Comparison of ENCODE assay signal across 20 cellular contexts in the genomic region with DNA sequence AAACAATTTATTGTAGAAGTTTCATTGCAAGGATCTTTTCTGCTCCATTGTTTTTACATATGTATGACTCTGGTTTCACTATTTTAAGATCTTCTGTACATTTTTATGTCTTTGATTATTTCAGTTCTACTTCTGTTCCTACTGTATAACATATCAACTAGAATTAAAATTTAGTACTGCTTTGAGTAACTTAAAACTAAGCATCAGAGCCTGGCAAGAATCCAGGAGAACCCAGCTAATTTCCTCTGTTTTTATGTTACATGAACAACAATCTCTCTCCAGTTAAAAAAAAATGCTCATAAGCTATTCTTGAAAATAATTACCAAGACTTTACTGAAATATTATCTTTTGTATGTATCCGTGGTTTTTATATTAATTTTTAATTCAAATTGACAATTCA.
DNase-seq lines count a peak whose midpoint lies in the region; ATAC-seq, FAIRE-seq and TF ChIP-seq lines count a peak whose summit lies in the region.
"Had no signal": no experiment of that assay in that cellular context is flagged by ENCODE, and none has a peak within 500 bp of the region (broad histone marks: within the 10 kb centered on the region; RNA-seq: fewer than 3 reads in every experiment).

No MANE protein-coding gene starts in this region.

- ATAC-seq in GM19351 (IDR thresholded peaks at IDR 0.05; ENCODE audit: unreplicated experiment): no peak
- ATAC-seq: CD8-positive, alpha-beta T cell; GM23338; HCT116 had no signal

- CTCF ChIA-PET in OCI-LY7 (lab: Charles Lee; ENCODE audit: unreplicated experiment): no interaction called here

- no peaks in the 10 kb centered on the region for H3K4me1 ChIP-seq in OCI-LY7 (ENCODE audit: insufficient read depth, low read length, poor library complexity, severe bottlenecking)
- H3K4me1 ChIP-seq: BLaER1, Caco-2 had no signal

- H3K4me2 ChIP-seq in OCI-LY7 (ENCODE audit: low read length): no peak overlapping the region
- H3K4me2 ChIP-seq: BLaER1, GM23338 had no signal

- intact Hi-C loops in OCI-LY7 (cut with micrococcal nuclease; ENCODE audit: unreplicated experiment): no loop called here

- H3K9me2 ChIP-seq in OCI-LY7 (ENCODE audit: insufficient read depth, low read length): no peaks in the 10 kb centered on the region

- H3K27ac ChIP-seq in OCI-LY7 (ENCODE audit: low read depth, low read length, poor library complexity, severe bottlenecking): no peak overlapping the region
- H3K27ac ChIP-seq: 22Rv1, BLaER1, C4-2B had no signal

- no peaks in the 10 kb centered on the region for H4K20me1 ChIP-seq in OCI-LY7 (ENCODE audit: insufficient read depth, low read length)
- H4K20me1 ChIP-seq: BLaER1 had no signal

- BruUV-seq in OCI-LY7 (replicated peaks; lab: Mats Ljungman, UMichigan): no TSS peak

- no peaks in the 10 kb centered on the region for H3K9me3 ChIP-seq in OCI-LY7 (ENCODE audit: low read length)
- H3K9me3 ChIP-seq: BLaER1, Caco-2 had no signal

- no peaks in the 10 kb centered on the region for H3K79me2 ChIP-seq in OCI-LY7 (ENCODE audit: insufficient read depth, low read depth, low read length)

- no peak for TF ChIP-seq CTCF in OCI-LY7 (conservative IDR thresholded peaks at IDR 0.05; ENCODE audit: low read length)

- no peaks in the 10 kb centered on the region for H3K36me3 ChIP-seq in OCI-LY7 (ENCODE audit: insufficient read depth, low read length)
- H3K36me3 ChIP-seq: BLaER1 had no signal

- FAIRE-seq in islet of Langerhans (lab: Jason Lieb, UNC): peak; percentile 53
- FAIRE-seq: A204.1, G401.6, GM12892 had no signal

- DNase-seq in NCI-H1105 treated with DMSO at 0.1 percent for 48 hours (lab: John Stamatoyannopoulos, UW): peak; percentile 5
- no peak for DNase-seq in NCI-H1105 (lab: John Stamatoyannopoulos, UW)
- peak; percentile 1 to 19 for DNase-seq in dermis microvascular lymphatic vessel endothelial cell (ENCODE audit: low read depth in 2 of 2)
- DNase-seq in OCI-LY7 (ENCODE audit: low spot score): no peak
- DNase-seq: Caco-2; CD4-positive, CD25-positive, alpha-beta regulatory T cell; CD8-positive, alpha-beta T cell; DMS153; DND-41; H9 had no signal

- POLR2A ChIA-PET in OCI-LY7 (lab: Charles Lee): no interaction called here

- no peak overlapping the region for H3K4me3 ChIP-seq in OCI-LY7 (ENCODE audit: low read depth, low read length, poor library complexity, severe bottlenecking)
- H3K4me3 ChIP-seq: BLaER1, GM23338 had no signal

- H2AFZ ChIP-seq in OCI-LY7 (ENCODE audit: low read length): no peak overlapping the region
- H2AFZ ChIP-seq: GM23338 had no signal

Comparison
In these comparisons a context has a peak if more than half of its experiments do, and no peak if none do; other contexts are left out.
1. DNase-seq: peak in NCI-H1105 treated with DMSO at 0.1 percent for 48 hours (single experiment) and dermis microvascular lymphatic vessel endothelial cell (2 of 2); none in NCI-H1105 (single experiment) and OCI-LY7 (single experiment).